1 cellular context compared by ENCODE assay signal in the genomic region with DNA sequence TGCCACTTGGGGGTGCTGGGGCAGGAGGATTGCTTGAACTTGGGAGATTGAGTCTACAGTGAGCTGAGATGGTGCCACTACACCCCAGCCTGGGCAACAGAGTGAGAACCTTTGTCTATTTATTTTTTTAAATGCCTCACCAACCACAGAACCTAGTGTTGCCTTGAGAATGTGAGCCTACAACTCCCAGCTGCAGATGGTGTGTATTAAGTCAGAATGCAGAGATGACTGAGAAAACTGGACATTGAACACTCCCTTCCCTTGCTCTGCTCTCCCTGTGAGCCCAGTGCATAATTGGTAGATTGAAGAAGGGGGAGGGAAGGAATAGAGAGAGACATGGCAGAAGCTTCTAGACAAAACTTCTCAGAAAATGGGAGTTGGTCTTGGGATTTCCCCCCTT.
TF ChIP-seq lines count a peak whose summit lies in the region.

No MANE protein-coding gene starts in this region.

TF ChIP-seq in neural cell, 6 proteins besides CTCF, POLR2A, EP300 and RAD21 (continued from another document):
- TF ChIP-seq, protein P1, sequence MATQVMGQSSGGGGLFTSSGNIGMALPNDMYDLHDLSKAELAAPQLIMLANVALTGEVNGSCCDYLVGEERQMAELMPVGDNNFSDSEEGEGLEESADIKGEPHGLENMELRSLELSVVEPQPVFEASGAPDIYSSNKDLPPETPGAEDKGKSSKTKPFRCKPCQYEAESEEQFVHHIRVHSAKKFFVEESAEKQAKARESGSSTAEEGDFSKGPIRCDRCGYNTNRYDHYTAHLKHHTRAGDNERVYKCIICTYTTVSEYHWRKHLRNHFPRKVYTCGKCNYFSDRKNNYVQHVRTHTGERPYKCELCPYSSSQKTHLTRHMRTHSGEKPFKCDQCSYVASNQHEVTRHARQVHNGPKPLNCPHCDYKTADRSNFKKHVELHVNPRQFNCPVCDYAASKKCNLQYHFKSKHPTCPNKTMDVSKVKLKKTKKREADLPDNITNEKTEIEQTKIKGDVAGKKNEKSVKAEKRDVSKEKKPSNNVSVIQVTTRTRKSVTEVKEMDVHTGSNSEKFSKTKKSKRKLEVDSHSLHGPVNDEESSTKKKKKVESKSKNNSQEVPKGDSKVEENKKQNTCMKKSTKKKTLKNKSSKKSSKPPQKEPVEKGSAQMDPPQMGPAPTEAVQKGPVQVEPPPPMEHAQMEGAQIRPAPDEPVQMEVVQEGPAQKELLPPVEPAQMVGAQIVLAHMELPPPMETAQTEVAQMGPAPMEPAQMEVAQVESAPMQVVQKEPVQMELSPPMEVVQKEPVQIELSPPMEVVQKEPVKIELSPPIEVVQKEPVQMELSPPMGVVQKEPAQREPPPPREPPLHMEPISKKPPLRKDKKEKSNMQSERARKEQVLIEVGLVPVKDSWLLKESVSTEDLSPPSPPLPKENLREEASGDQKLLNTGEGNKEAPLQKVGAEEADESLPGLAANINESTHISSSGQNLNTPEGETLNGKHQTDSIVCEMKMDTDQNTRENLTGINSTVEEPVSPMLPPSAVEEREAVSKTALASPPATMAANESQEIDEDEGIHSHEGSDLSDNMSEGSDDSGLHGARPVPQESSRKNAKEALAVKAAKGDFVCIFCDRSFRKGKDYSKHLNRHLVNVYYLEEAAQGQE (IDR thresholded peaks at IDR 0.05; ENCODE audit: borderline replicate concordance): no peak
- no peak for TF ChIP-seq EZH2 (IDR thresholded peaks at IDR 0.05; ENCODE audit: borderline replicate concordance, insufficient read depth, low read length, poor library complexity, severe bottlenecking)
- TF ChIP-seq TAF1 (IDR thresholded peaks at IDR 0.05; ENCODE audit: low read depth): no peak
- no peak for TF ChIP-seq POLR2AphosphoS5 (IDR thresholded peaks at IDR 0.05)
